In the genomic region with DNA sequence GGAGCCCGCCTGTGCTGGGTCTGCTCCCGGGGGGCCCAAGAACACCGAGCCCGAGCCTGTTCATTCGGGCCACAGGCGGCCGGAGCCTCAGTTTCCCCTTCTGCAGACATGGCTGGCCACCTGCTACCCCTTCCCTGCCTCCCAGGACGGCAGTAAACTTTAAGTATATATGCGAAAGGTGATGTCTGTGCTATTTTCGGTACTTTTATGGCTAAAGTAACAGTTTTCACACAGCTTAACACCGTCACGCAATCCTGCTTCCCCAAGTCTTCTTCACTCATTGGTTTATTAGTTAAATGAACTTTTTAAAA, we compare ENCODE assay signal across 8 cellular contexts. TPM values are rescaled to one million over a fixed set of nuclear protein-coding genes. Genes with fewer than 3 reads are reported as not detected.
DNase-seq lines count a peak whose midpoint lies in the region; ATAC-seq and TF ChIP-seq lines count a peak whose summit lies in the region.

No MANE protein-coding gene starts in this region.

- no peaks in the 10 kb centered on the region for H3K27me3 ChIP-seq in adipocyte (replicated peaks; ENCODE audit: control insufficient read depth, insufficient read depth, low read length)
- H3K27me3 ChIP-seq in right lobe of liver, result no peaks in the 10 kb centered on the region

- H3K36me3 ChIP-seq in adipocyte (ENCODE audit: control insufficient read depth, insufficient read depth, low read length, severe bottlenecking), result peaks cover 20% of the 10 kb centered on the region
- H3K36me3 ChIP-seq in right lobe of liver, result peaks cover 0 to 11% (median 0%) of the 10 kb centered on the region in 4 donors

- TF ChIP-seq CTCF in right lobe of liver (IDR thresholded peaks at IDR 0.05) (no peak), GM13977 (IDR thresholded peaks at IDR 0.05; ENCODE audit: extremely low read depth, insufficient read depth, missing control alignments) (no peak)

- H3K4me3 ChIP-seq in adipocyte (ENCODE audit: low read length) (peak overlapping the region; percentile 98), right lobe of liver (peak overlapping the region; percentile 86 to 94 (median 93))

- peak overlapping the region; percentile 32 to 52 (median 43) for H3K27ac ChIP-seq in right lobe of liver

- in situ Hi-C loops in GM13977 (cut with MboI; ENCODE audit: low pct_unique_long_range_greater_than_20kb, low sequenced_read_pairs, unreplicated experiment), result no loop called here

- DNase-seq in adipocyte (ENCODE audit: low read depth) (peak; percentile 18), right lobe of liver (peak in 1 of 3 donors; percentile 47), DMS53 treated with DMSO at 0.1 percent for 48 hours (lab: John Stamatoyannopoulos, UW; ENCODE audit: unreplicated experiment) (no peak), LoVo (ENCODE audit: low spot score) (no peak), GM13977 (ENCODE audit: low spot score) (no peak)

- H3K4me1 ChIP-seq in adipocyte (ENCODE audit: control insufficient read depth, insufficient read depth, low read length) (peaks cover 14% of the 10 kb centered on the region), right lobe of liver (peaks cover 0 to 15% (median 4%) of the 10 kb centered on the region in 4 donors)

- 2% methylated on average over 11 of the region's 12 CpGs for WGBS in right lobe of liver (ENCODE audit: insufficient coverage, low coverage, low lambda C conversion rate, missing lambda C conversion rate)

- H3K9me3 ChIP-seq in adipocyte (ENCODE audit: control insufficient read depth, low read length) (no peaks in the 10 kb centered on the region), right lobe of liver (no peaks in the 10 kb centered on the region)

- ATAC-seq in GM18909 (IDR thresholded peaks at IDR 0.05; ENCODE audit: poor library complexity, unreplicated experiment) (peak; percentile 1), HG03108 (IDR thresholded peaks at IDR 0.05; ENCODE audit: unreplicated experiment) (peak; percentile 6), right lobe of liver (no peak), GM18519 (IDR thresholded peaks at IDR 0.05; ENCODE audit: low FRiP score, unreplicated experiment) (no peak)

- intact Hi-C loops in right lobe of liver (cut with DNase I), result no loop called here

- no peak for TF ChIP-seq POLR2A in right lobe of liver (IDR thresholded peaks at IDR 0.05)

- H3K9ac ChIP-seq in adipocyte (ENCODE audit: low read length), result peak overlapping the region; percentile 97

RNA-seq across cellular contexts. Expression of a gene that starts 0.5 kb away (rescaled TPM):
- total RNA-seq in right lobe of liver, result 10 to 100 TPM in 5 of 6 experiments, 1 to 10 TPM in 1; 7.2 to 13.9 (median 11.4) TPM

Comparison
In these comparisons a context has a peak if more than half of its experiments do, and no peak if none do; other contexts are left out.
1. ATAC-seq: peak in GM18909 (single experiment) and HG03108 (single experiment); none in right lobe of liver (0 of 4) and GM18519 (single experiment).